ENCODE assay signal across 1 cellular context in the genomic region with DNA sequence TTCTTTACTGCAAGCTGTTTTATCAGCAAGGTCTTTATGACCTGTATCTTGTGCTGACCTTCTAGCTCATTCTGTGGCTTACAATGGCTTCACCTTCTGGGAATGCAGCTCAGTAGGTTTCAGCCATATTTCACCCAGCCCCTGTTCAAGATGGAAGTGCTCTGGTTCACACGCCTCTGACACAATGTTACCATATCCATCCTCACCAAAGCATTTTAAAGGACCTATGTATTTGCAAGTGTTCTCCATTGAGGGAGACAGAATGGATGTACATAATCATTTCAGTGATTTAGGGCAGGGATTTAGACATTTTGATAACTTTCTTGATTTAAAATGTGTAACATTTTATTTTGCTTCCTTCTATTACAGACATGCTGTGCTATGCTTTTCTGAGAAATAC.
TF ChIP-seq lines count a peak whose summit lies in the region.

No MANE protein-coding gene starts in this region.

TF ChIP-seq in K562, 482 proteins besides CTCF, POLR2A, EP300 and RAD21 (continued from another document):
- TF ChIP-seq, protein P1, sequence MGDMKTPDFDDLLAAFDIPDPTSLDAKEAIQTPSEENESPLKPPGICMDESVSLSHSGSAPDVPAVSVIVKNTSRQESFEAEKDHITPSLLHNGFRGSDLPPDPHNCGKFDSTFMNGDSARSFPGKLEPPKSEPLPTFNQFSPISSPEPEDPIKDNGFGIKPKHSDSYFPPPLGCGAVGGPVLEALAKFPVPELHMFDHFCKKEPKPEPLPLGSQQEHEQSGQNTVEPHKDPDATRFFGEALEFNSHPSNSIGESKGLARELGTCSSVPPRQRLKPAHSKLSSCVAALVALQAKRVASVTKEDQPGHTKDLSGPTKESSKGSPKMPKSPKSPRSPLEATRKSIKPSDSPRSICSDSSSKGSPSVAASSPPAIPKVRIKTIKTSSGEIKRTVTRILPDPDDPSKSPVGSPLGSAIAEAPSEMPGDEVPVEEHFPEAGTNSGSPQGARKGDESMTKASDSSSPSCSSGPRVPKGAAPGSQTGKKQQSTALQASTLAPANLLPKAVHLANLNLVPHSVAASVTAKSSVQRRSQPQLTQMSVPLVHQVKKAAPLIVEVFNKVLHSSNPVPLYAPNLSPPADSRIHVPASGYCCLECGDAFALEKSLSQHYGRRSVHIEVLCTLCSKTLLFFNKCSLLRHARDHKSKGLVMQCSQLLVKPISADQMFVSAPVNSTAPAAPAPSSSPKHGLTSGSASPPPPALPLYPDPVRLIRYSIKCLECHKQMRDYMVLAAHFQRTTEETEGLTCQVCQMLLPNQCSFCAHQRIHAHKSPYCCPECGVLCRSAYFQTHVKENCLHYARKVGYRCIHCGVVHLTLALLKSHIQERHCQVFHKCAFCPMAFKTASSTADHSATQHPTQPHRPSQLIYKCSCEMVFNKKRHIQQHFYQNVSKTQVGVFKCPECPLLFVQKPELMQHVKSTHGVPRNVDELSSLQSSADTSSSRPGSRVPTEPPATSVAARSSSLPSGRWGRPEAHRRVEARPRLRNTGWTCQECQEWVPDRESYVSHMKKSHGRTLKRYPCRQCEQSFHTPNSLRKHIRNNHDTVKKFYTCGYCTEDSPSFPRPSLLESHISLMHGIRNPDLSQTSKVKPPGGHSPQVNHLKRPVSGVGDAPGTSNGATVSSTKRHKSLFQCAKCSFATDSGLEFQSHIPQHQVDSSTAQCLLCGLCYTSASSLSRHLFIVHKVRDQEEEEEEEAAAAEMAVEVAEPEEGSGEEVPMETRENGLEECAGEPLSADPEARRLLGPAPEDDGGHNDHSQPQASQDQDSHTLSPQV (IDR thresholded peaks at IDR 0.05) = peak; percentile 88
- TF ChIP-seq TAF7 (tag; IDR thresholded peaks at IDR 0.05) (peak; percentile 69), TEAD2 (tag; IDR thresholded peaks at IDR 0.05) (0 out of 2 replicates have a peak, but pooled peaks have one; percentile 4), MEF2D (tag; conservative IDR thresholded peaks at IDR 0.05; ENCODE audit: low read depth) (peak; percentile 86; the same call in 1 of the 2 replicates), DDX20 (tag; IDR thresholded peaks at IDR 0.05; ENCODE audit: low read depth) (peak; percentile 90), HDAC3 (IDR thresholded peaks at IDR 0.05; ENCODE audit: borderline replicate concordance, partially characterized antibody) (no peak), PTTG1 (tag; IDR thresholded peaks at IDR 0.05; ENCODE audit: low read depth) (peak; percentile 92), ZC3H8 (IDR thresholded peaks at IDR 0.05) (no peak), HDAC8 (tag; IDR thresholded peaks at IDR 0.05) (peak; percentile 74; the same call in 1 of the 2 replicates), MYC (IDR thresholded peaks at IDR 0.05; ENCODE audit: low read depth, low read length) (no peak), MYC (CRISPR knock-in tag; IDR thresholded peaks at IDR 0.05; ENCODE audit: borderline replicate concordance, low read depth) (no peak), EGR1 (conservative IDR thresholded peaks at IDR 0.05) (no peak), POLR2AphosphoS5 (IDR thresholded peaks at IDR 0.05; ENCODE audit: control insufficient read depth, insufficient read depth, low read depth, low read length) (no peak)
- TF ChIP-seq, protein P2, sequence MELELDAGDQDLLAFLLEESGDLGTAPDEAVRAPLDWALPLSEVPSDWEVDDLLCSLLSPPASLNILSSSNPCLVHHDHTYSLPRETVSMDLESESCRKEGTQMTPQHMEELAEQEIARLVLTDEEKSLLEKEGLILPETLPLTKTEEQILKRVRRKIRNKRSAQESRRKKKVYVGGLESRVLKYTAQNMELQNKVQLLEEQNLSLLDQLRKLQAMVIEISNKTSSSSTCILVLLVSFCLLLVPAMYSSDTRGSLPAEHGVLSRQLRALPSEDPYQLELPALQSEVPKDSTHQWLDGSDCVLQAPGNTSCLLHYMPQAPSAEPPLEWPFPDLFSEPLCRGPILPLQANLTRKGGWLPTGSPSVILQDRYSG (tag; conservative IDR thresholded peaks at IDR 0.05; ENCODE audit: low read depth) = 0 out of 2 replicates have a peak, but pooled peaks have one; percentile 25
- TF ChIP-seq, protein P3, sequence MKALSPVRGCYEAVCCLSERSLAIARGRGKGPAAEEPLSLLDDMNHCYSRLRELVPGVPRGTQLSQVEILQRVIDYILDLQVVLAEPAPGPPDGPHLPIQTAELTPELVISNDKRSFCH (CRISPR knock-in tag; IDR thresholded peaks at IDR 0.05) = no peak
- TF ChIP-seq, protein P3 (tag; IDR thresholded peaks at IDR 0.05) = peak; percentile 85
- TF ChIP-seq, protein P4, sequence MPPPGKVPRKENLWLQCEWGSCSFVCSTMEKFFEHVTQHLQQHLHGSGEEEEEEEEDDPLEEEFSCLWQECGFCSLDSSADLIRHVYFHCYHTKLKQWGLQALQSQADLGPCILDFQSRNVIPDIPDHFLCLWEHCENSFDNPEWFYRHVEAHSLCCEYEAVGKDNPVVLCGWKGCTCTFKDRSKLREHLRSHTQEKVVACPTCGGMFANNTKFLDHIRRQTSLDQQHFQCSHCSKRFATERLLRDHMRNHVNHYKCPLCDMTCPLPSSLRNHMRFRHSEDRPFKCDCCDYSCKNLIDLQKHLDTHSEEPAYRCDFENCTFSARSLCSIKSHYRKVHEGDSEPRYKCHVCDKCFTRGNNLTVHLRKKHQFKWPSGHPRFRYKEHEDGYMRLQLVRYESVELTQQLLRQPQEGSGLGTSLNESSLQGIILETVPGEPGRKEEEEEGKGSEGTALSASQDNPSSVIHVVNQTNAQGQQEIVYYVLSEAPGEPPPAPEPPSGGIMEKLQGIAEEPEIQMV (tag; conservative IDR thresholded peaks at IDR 0.05; ENCODE audit: low read depth) = peak; percentile 82
TF ChIP-seq in K562: peak in this region for 30.
